ENCODE assay signal across 10 cellular contexts in genomic region chr4:148060264-148061138, GRCh38.
DNase-seq lines count a peak whose midpoint lies in the region; ATAC-seq lines count a peak whose summit lies in the region.
"Had no signal": no experiment of that assay in that cellular context is flagged by ENCODE, and none has a peak within 500 bp of the region (broad histone marks: within the 10 kb centered on the region; RNA-seq: fewer than 3 reads in every experiment).

No MANE protein-coding gene starts in this region.

- CTCF ChIA-PET in activated CD4-positive, alpha-beta memory T cell treated with anti-CD3 and anti-CD28 coated beads for 36 hours (lab: Charles Lee) = no interaction called here

- intact Hi-C loops in activated CD4-positive, alpha-beta memory T cell treated with anti-CD3 and anti-CD28 coated beads for 36 hours (cut with micrococcal nuclease) = loop anchor here (1.0 kb wide), 1 partner anchor 382 kb away; the partner anchor contains the start of gene NR3C2

- ATAC-seq in HG03457 (IDR thresholded peaks at IDR 0.05; ENCODE audit: unreplicated experiment) (no peak), HG02623 (IDR thresholded peaks at IDR 0.05; ENCODE audit: unreplicated experiment) (no peak)

- H3K27ac Mint-ChIP-seq in activated CD4-positive, alpha-beta memory T cell treated with anti-CD3 and anti-CD28 coated beads for 36 hours = peak overlapping the region; percentile 79
- peak overlapping the region in 5 of 6 donors; percentile 42 to 69 (median 60) for H3K27ac Mint-ChIP-seq in immature natural killer cell

- peaks cover 46% of the 10 kb centered on the region for H3K4me1 Mint-ChIP-seq in activated CD4-positive, alpha-beta memory T cell treated with anti-CD3 and anti-CD28 coated beads for 36 hours (ENCODE audit: low read depth)
- H3K4me1 Mint-ChIP-seq in immature natural killer cell = peaks cover 47 to 61% of the 10 kb centered on the region in 2 donors

- DNase-seq in activated gamma-delta T cell treated with Interleukin-2 at 50 U/mL for 16 hours (peak; percentile 7), activated gamma-delta T cell (lab: John Stamatoyannopoulos, UW) (no peak), immature natural killer cell (no peak), DMS53 (lab: John Stamatoyannopoulos, UW) (no peak)
- peak; percentile 28 for DNase-seq in activated CD4-positive, alpha-beta memory T cell treated with anti-CD3 and anti-CD28 coated beads for 36 hours
- DNase-seq in stimulated activated naive CD4-positive, alpha-beta T cell treated with Interleukin-2 at 50 U/mL for 16 hours (lab: John Stamatoyannopoulos, UW) = peak; percentile 9
- DNase-seq: GF-D8, SJCRH30 had no signal

- H3K4me3 Mint-ChIP-seq in activated CD4-positive, alpha-beta memory T cell treated with anti-CD3 and anti-CD28 coated beads for 36 hours = peak overlapping the region; percentile 74
- peak overlapping the region; percentile 27 to 74 (median 58) for H3K4me3 Mint-ChIP-seq in immature natural killer cell

- peaks cover 6% of the 10 kb centered on the region for H3K36me3 Mint-ChIP-seq in activated CD4-positive, alpha-beta memory T cell treated with anti-CD3 and anti-CD28 coated beads for 36 hours
- peaks cover 6 to 12% (median 11%) of the 10 kb centered on the region in 3 donors for H3K36me3 Mint-ChIP-seq in immature natural killer cell

- H3K27me3 Mint-ChIP-seq in activated CD4-positive, alpha-beta memory T cell treated with anti-CD3 and anti-CD28 coated beads for 36 hours = no peaks in the 10 kb centered on the region
- H3K27me3 Mint-ChIP-seq in immature natural killer cell (ENCODE audit: low read depth in 3 of 3) = peaks cover 0 to 4% (median 0%) of the 10 kb centered on the region in 3 donors

- POLR2A ChIA-PET in activated CD4-positive, alpha-beta memory T cell treated with anti-CD3 and anti-CD28 coated beads for 36 hours (lab: Charles Lee) = interaction anchor here (0.7 kb wide), 1 partner anchor 373 kb away, joined by 3 read pairs; no protein-coding TSS in a partner anchor

- H3K9me3 Mint-ChIP-seq in activated CD4-positive, alpha-beta memory T cell treated with anti-CD3 and anti-CD28 coated beads for 36 hours = no peaks in the 10 kb centered on the region
- no peaks in the 10 kb centered on the region for H3K9me3 Mint-ChIP-seq in immature natural killer cell

Comparison
In these comparisons a context has a peak if more than half of its experiments do, and no peak if none do; other contexts are left out.
1. DNase-seq: peak in activated gamma-delta T cell treated with Interleukin-2 at 50 U/mL for 16 hours (single experiment), activated CD4-positive, alpha-beta memory T cell treated with anti-CD3 and anti-CD28 coated beads for 36 hours (single experiment) and stimulated activated naive CD4-positive, alpha-beta T cell treated with Interleukin-2 at 50 U/mL for 16 hours (single experiment); none in activated gamma-delta T cell (single experiment), immature natural killer cell (0 of 3) and DMS53 (single experiment).